1 cellular context compared by ENCODE assay signal in genomic region chr3:58432905-58433304, GRCh38.
TF ChIP-seq lines count a peak whose summit lies in the region.

No MANE protein-coding gene starts in this region.

TF ChIP-seq in IMR-90, 13 proteins besides CTCF, POLR2A, EP300 and RAD21 (continued from another document):
- no peak for TF ChIP-seq USF2 (IDR thresholded peaks at IDR 0.05; ENCODE audit: low read depth, low read length)
- no peak for TF ChIP-seq MAFK (IDR thresholded peaks at IDR 0.05; ENCODE audit: low read depth, low read length)
